22 cellular contexts compared by ENCODE assay signal in genomic region chr1:28830814-28831213, GRCh38. TPM values are rescaled to one million over a fixed set of nuclear protein-coding genes. Genes with fewer than 3 reads are reported as not detected.
DNase-seq lines count a peak whose midpoint lies in the region; ATAC-seq, FAIRE-seq and TF ChIP-seq lines count a peak whose summit lies in the region.
"Had no signal": no experiment of that assay in that cellular context is flagged by ENCODE, and none has a peak within 500 bp of the region (broad histone marks: within the 10 kb centered on the region; RNA-seq: fewer than 3 reads in every experiment).

No MANE protein-coding gene starts in this region.

- H4K91ac ChIP-seq in IMR-90 (ENCODE audit: insufficient read depth, low read depth, low read length) = no peak overlapping the region

- H3K36me3 ChIP-seq in IMR-90 (ENCODE audit: control insufficient read depth, insufficient read depth, low read length) (no peaks in the 10 kb centered on the region), WERI-Rb-1 (no peaks in the 10 kb centered on the region), testis (ENCODE audit: low read depth, missing control alignments) (no peaks in the 10 kb centered on the region)
- H3K36me3 ChIP-seq: adrenal gland had no signal

- H3K4ac ChIP-seq in IMR-90 (ENCODE audit: low read depth, low read length) = no peak overlapping the region

- peak overlapping the region; percentile 11 for H2AFZ ChIP-seq in IMR-90 (replicated peaks; ENCODE audit: low read length, poor library complexity)
- H2AFZ ChIP-seq: parathyroid adenoma had no signal

- no peak for ATAC-seq in IMR-90 (ENCODE audit: low read depth)
- ATAC-seq: activated T-helper 17 cell treated with anti-CD3 and anti-CD28 coated beads, Interleukin-2, amount 50 U/mL, for 72 hours had no signal

- no peak for TF ChIP-seq CTCF in IMR-90 (conservative IDR thresholded peaks at IDR 0.05; ENCODE audit: low read depth, low read length)
- no peak for TF ChIP-seq CTCF in WERI-Rb-1 (IDR thresholded peaks at IDR 0.05; ENCODE audit: low read depth, low read length)
- TF ChIP-seq CTCF in testis (IDR thresholded peaks at IDR 0.05) = no peak

- no peak overlapping the region for H2AK9ac ChIP-seq in IMR-90 (replicated peaks; ENCODE audit: low read depth, low read length, poor library complexity)

- in situ Hi-C loops in IMR-90 (cut with MboI; ENCODE audit: low sequenced_read_pairs) = no loop called here

- H3K4me1 ChIP-seq in IMR-90 (ENCODE audit: control insufficient read depth, insufficient read depth, low read length) (peaks cover 2% of the 10 kb centered on the region; the same call in 1 of the 2 replicates), testis (no peaks in the 10 kb centered on the region)
- H3K4me1 ChIP-seq: adrenal gland, Caco-2, parathyroid adenoma had no signal

- H3K4me2 ChIP-seq in IMR-90 (ENCODE audit: low read depth, low read length) = no peak overlapping the region

- DNase-seq in COLO668 (lab: John Stamatoyannopoulos, UW; ENCODE audit: unreplicated experiment) (peak; percentile 95), IMR-90 (no peak), NCI-H524 treated with DMSO at 0.1 percent for 48 hours (lab: John Stamatoyannopoulos, UW) (peak; percentile 89), WERI-Rb-1 (peak; percentile 83), urothelium cell line (ENCODE audit: low spot score) (no peak), HuH-7 (ENCODE audit: low spot score) (no peak), testis (no peak)
- DNase-seq in stimulated activated CD4-positive, alpha-beta T cell treated with anti-CD3 and anti-CD28 coated beads, Interleukin-4, amount 100 ng/mL, for 4 hours = no peak
- DNase-seq: Caco-2; caudate nucleus; GDM1; head of caudate nucleus; mammary epithelial cell; naive B cell; NK-92 treated with Interleukin-12 subunit alpha and Interleukin-12 subunit beta, amount 100 ng/mL, for 24 hours; stimulated activated CD4-positive, alpha-beta T cell treated with anti-CD3 and anti-CD28 coated beads, Interleukin-2, amount 100 ng/mL, for 48 hours had no signal

- H3K18ac ChIP-seq in IMR-90 (ENCODE audit: low read depth, low read length) = no peak overlapping the region

- BruUV-seq in IMR-90 (replicated peaks; lab: Mats Ljungman, UMichigan) = no TSS peak

- no peak overlapping the region for H3K27ac ChIP-seq in IMR-90 (ENCODE audit: insufficient read depth, low read length)
- H3K27ac ChIP-seq in WERI-Rb-1 = peak overlapping the region; percentile 34
- H3K27ac ChIP-seq in testis = no peak overlapping the region
- H3K27ac ChIP-seq: parathyroid adenoma had no signal

- intact Hi-C loops in IMR-90 (cut with micrococcal nuclease) (no loop called here), testis (cut with DNase I; ENCODE audit: low total_unique reads) (no loop called here)

- no peak for TF ChIP-seq RAD21 in IMR-90 (IDR thresholded peaks at IDR 0.05; ENCODE audit: low read length)

- TF ChIP-seq POLR2A in IMR-90 (IDR thresholded peaks at IDR 0.05; ENCODE audit: low read depth, low read length) (no peak), testis (IDR thresholded peaks at IDR 0.05) (no peak)

- POLR2A ChIA-PET in IMR-90 (lab: Charles Lee; ENCODE audit: unreplicated experiment) = no interaction called here

- no peak overlapping the region for H2BK120ac ChIP-seq in IMR-90 (ENCODE audit: low read depth, low read length)

- no peak overlapping the region for H2BK15ac ChIP-seq in IMR-90 (ENCODE audit: low read depth, low read length)

- H3K9me3 ChIP-seq in IMR-90 (ENCODE audit: control insufficient read depth, insufficient read depth, low read length) = no peaks in the 10 kb centered on the region
- H3K9me3 ChIP-seq in WERI-Rb-1 (ENCODE audit: severe bottlenecking) = no peaks in the 10 kb centered on the region
- no peaks in the 10 kb centered on the region for H3K9me3 ChIP-seq in testis
- H3K9me3 ChIP-seq: adrenal gland, Caco-2 had no signal

- H2BK20ac ChIP-seq in IMR-90 (ENCODE audit: low read depth, low read length) = no peak overlapping the region

- no peak overlapping the region for H3K23ac ChIP-seq in IMR-90 (ENCODE audit: low read depth, low read length)

- H4K8ac ChIP-seq in IMR-90 (ENCODE audit: low read depth in 2 of 2, low read length in 2 of 2) = no peak overlapping the region

- no peak overlapping the region for H4K5ac ChIP-seq in IMR-90 (ENCODE audit: low read depth, low read length)

- peaks cover 1% of the 10 kb centered on the region; the same call in 1 of the 2 replicates for H4K20me1 ChIP-seq in IMR-90 (ENCODE audit: insufficient read depth, low read length)

- no peaks in the 10 kb centered on the region for H3K79me1 ChIP-seq in IMR-90 (ENCODE audit: low read depth in 1 of 2, low read length in 2 of 2)

- no peak overlapping the region for H3K14ac ChIP-seq in IMR-90 (replicated peaks; ENCODE audit: low read depth, low read length)

- H3K9me1 ChIP-seq in IMR-90 (ENCODE audit: insufficient read depth, low read length) = peaks cover 1% of the 10 kb centered on the region; the same call in 1 of the 2 replicates

- dilution Hi-C loops in IMR-90 (cut with HindIII; ENCODE audit: low sequenced_read_pairs, unreplicated experiment) = no loop called here

- H2AK5ac ChIP-seq in IMR-90 (ENCODE audit: low read depth, low read length) = no peak overlapping the region

- H3K56ac ChIP-seq in IMR-90 (ENCODE audit: extremely low read depth, insufficient read depth, low read length) = no peak overlapping the region

- no peak overlapping the region for H3K9ac ChIP-seq in IMR-90 (ENCODE audit: low read depth, low read length)
- H3K9ac ChIP-seq: parathyroid adenoma had no signal

- 67% methylated on average over 1 of the region's 2 CpGs; no CpG with 5 or more reads in 1 of the 2 experiments for WGBS in IMR-90 (ENCODE audit: extremely low coverage in 2 of 2, insufficient read length in 1 of 2), 2 experiments
- 70 to 79% methylated on average over 2 of the region's 2 CpGs for WGBS in testis, 2 donors

- no peak overlapping the region for H3K4me3 ChIP-seq in IMR-90 (ENCODE audit: insufficient read depth, low read depth, low read length)
- no peak overlapping the region for H3K4me3 ChIP-seq in WERI-Rb-1 (ENCODE audit: low read depth, low read length)
- no peak overlapping the region for H3K4me3 ChIP-seq in testis
- H3K4me3 ChIP-seq: adrenal gland had no signal

- CTCF ChIA-PET in IMR-90 (lab: Yijun Ruan, JAX) = no interaction called here

- peaks cover 10% of the 10 kb centered on the region for H3K27me3 ChIP-seq in IMR-90 (ENCODE audit: control insufficient read depth, insufficient read depth, low read length)
- H3K27me3 ChIP-seq in WERI-Rb-1 (ENCODE audit: insufficient read depth, low read depth, severe bottlenecking) = no peaks in the 10 kb centered on the region
- no peaks in the 10 kb centered on the region for H3K27me3 ChIP-seq in testis
- H3K27me3 ChIP-seq: adrenal gland had no signal

- no peak for FAIRE-seq in urothelium cell line (lab: Jason Lieb, UNC)
- FAIRE-seq: GM12891, islet of Langerhans had no signal

- no peak overlapping the region for H2BK5ac ChIP-seq in IMR-90 (ENCODE audit: low read depth, low read length, poor library complexity, severe bottlenecking)

TF ChIP-seq in IMR-90, 13 proteins besides CTCF, POLR2A, EP300 and RAD21:
- TF ChIP-seq, protein P1, sequence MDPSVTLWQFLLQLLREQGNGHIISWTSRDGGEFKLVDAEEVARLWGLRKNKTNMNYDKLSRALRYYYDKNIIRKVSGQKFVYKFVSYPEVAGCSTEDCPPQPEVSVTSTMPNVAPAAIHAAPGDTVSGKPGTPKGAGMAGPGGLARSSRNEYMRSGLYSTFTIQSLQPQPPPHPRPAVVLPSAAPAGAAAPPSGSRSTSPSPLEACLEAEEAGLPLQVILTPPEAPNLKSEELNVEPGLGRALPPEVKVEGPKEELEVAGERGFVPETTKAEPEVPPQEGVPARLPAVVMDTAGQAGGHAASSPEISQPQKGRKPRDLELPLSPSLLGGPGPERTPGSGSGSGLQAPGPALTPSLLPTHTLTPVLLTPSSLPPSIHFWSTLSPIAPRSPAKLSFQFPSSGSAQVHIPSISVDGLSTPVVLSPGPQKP (IDR thresholded peaks at IDR 0.05; ENCODE audit: borderline replicate concordance, low read depth, low read length) = no peak
- TF ChIP-seq MAZ (IDR thresholded peaks at IDR 0.05; ENCODE audit: borderline replicate concordance, low read depth, low read length) = no peak
- no peak for TF ChIP-seq CHD1 (IDR thresholded peaks at IDR 0.05; ENCODE audit: low read depth, low read length)
- TF ChIP-seq SMC3 (IDR thresholded peaks at IDR 0.05; ENCODE audit: low read depth, low read length) = no peak
- no peak for TF ChIP-seq BHLHE40 (IDR thresholded peaks at IDR 0.05; ENCODE audit: low read depth, low read length)
- no peak for TF ChIP-seq MXI1 (IDR thresholded peaks at IDR 0.05; ENCODE audit: borderline replicate concordance, low read depth, low read length)
- no peak for TF ChIP-seq MAFK (IDR thresholded peaks at IDR 0.05; ENCODE audit: low read depth, low read length)

RNA-seq across cellular contexts. Expression of gene OPRD1, which starts 18.8 kb away (rescaled TPM):
- under 0.01 TPM in 2 replicates for total RNA-seq in IMR-90 (2012; rRNA removed)
- not detected in 2 replicates for polyA plus RNA-seq in IMR-90 (2012; rRNA removed)
- not detected in 2 replicates for polyA plus RNA-seq in IMR-90 (2012; cell fraction: cytosol; rRNA removed)
- 0.01 and 0.02 TPM in 2 replicates for polyA plus RNA-seq in IMR-90 (2012; cell fraction: nucleus; rRNA removed; ENCODE audit: low replicate concordance)
- total RNA-seq in testis = under 1 TPM; 0.63 to 0.74 TPM
- polyA plus RNA-seq in testis (ENCODE audit: insufficient read depth, low read depth, low replicate concordance) = 0.18 TPM
- total RNA-seq: activated T-helper 17 cell treated with anti-CD3 and anti-CD28 coated beads, Interleukin-2, amount 50 U/mL, for 72 hours; T-helper 2 cell treated with Interferon-gamma antibody and Interleukin-4, amounts not matched to agents 100 ng/mL and 5 ng/mL, for 36 hours had no signal
- polyA plus RNA-seq: mammary epithelial cell had no signal

Comparison
In these comparisons a context has a peak if more than half of its experiments do, and no peak if none do; other contexts are left out.
1. DNase-seq: peak in COLO668 (single experiment), NCI-H524 treated with DMSO at 0.1 percent for 48 hours (single experiment) and WERI-Rb-1 (single experiment); none in IMR-90 (single experiment), urothelium cell line (single experiment), stimulated activated CD4-positive, alpha-beta T cell treated with anti-CD3 and anti-CD28 coated beads, Interleukin-4, amount 100 ng/mL, for 4 hours (0 of 2), HuH-7 (single experiment) and testis (single experiment).